ENCODE assay signal across 1 cellular context in the genomic region with DNA sequence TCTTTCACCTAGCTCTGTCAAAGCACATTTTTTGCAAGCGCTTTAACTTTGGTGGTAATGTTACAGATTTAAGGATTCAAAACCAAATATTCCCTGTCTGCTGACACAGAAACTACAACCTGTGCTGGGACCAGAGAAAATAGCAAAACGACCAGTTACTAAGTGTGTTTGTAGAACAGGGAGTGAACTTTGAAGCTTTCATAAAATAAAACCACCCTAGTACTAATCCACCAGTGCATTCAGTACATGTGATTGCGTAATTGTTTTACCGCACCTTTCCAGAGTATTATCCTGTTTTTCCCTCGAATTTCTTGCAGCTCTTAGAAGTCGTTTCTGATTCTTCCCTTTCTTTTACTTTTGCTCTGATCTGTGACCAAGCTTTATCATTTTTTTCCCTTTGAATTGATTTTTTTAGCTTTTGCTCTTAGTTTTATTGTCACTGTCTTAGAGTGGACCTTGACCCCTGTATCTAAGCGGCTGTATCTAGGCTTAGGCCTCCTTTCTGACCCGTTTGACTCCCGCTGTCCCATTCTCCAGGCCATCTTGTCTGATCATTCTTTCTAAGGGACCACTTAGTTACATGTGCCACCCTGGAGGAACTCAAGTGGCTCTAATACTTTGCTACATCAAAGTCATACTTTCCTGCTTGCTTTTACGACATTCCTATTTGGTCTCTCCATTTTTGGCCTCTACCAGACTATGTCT.
TF ChIP-seq lines count a peak whose summit lies in the region.

No MANE protein-coding gene starts in this region.

TF ChIP-seq in HepG2, 621 proteins besides CTCF, POLR2A, EP300 and RAD21 (continued from another document and continues in another):
- no peak for TF ChIP-seq SOX13 (IDR thresholded peaks at IDR 0.05)
- TF ChIP-seq SOX13 (CRISPR knock-in tag; conservative IDR thresholded peaks at IDR 0.05 in 1 of 2, IDR thresholded peaks at IDR 0.05 in 1 of 2): peak in 1 of 2 experiments; percentile 78; a peak in 2 of 4 replicates
- TF ChIP-seq, protein P1, sequence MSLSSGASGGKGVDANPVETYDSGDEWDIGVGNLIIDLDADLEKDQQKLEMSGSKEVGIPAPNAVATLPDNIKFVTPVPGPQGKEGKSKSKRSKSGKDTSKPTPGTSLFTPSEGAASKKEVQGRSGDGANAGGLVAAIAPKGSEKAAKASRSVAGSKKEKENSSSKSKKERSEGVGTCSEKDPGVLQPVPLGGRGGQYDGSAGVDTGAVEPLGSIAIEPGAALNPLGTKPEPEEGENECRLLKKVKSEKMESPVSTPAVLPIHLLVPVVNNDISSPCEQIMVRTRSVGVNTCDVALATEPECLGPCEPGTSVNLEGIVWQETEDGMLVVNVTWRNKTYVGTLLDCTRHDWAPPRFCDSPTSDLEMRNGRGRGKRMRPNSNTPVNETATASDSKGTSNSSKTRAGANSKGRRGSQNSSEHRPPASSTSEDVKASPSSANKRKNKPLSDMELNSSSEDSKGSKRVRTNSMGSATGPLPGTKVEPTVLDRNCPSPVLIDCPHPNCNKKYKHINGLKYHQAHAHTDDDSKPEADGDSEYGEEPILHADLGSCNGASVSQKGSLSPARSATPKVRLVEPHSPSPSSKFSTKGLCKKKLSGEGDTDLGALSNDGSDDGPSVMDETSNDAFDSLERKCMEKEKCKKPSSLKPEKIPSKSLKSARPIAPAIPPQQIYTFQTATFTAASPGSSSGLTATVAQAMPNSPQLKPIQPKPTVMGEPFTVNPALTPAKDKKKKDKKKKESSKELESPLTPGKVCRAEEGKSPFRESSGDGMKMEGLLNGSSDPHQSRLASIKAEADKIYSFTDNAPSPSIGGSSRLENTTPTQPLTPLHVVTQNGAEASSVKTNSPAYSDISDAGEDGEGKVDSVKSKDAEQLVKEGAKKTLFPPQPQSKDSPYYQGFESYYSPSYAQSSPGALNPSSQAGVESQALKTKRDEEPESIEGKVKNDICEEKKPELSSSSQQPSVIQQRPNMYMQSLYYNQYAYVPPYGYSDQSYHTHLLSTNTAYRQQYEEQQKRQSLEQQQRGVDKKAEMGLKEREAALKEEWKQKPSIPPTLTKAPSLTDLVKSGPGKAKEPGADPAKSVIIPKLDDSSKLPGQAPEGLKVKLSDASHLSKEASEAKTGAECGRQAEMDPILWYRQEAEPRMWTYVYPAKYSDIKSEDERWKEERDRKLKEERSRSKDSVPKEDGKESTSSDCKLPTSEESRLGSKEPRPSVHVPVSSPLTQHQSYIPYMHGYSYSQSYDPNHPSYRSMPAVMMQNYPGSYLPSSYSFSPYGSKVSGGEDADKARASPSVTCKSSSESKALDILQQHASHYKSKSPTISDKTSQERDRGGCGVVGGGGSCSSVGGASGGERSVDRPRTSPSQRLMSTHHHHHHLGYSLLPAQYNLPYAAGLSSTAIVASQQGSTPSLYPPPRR (CRISPR knock-in tag; IDR thresholded peaks at IDR 0.05; ENCODE audit: borderline replicate concordance): no peak
- TF ChIP-seq, protein P2, sequence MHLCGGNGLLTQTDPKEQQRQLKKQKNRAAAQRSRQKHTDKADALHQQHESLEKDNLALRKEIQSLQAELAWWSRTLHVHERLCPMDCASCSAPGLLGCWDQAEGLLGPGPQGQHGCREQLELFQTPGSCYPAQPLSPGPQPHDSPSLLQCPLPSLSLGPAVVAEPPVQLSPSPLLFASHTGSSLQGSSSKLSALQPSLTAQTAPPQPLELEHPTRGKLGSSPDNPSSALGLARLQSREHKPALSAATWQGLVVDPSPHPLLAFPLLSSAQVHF (CRISPR knock-in tag; IDR thresholded peaks at IDR 0.05): no peak
- TF ChIP-seq ZBTB7A (CRISPR knock-in tag; IDR thresholded peaks at IDR 0.05): no peak
- TF ChIP-seq KDM6A (CRISPR knock-in tag; IDR thresholded peaks at IDR 0.05; ENCODE audit: low read depth): peak; percentile 57
- TF ChIP-seq, protein P3, sequence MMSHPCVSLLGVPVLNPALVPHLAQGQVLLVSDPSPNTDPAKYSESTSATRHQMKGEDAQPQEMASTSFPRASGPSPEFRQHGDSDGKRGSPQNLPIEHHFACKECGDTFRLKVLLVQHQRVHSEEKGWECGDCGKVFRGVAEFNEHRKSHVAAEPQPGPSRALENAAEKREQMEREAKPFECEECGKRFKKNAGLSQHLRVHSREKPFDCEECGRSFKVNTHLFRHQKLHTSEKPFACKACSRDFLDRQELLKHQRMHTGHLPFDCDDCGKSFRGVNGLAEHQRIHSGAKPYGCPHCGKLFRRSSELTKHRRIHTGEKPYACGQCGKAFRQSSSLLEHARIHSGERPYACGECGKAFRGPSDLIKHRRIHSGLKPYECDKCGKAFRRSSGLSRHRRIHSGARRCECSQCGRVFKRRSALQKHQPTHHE (CRISPR knock-in tag; IDR thresholded peaks at IDR 0.05; ENCODE audit: borderline replicate concordance): no peak
- no peak for TF ChIP-seq JARID2 (CRISPR knock-in tag; IDR thresholded peaks at IDR 0.05; ENCODE audit: insufficient replicate concordance)
- TF ChIP-seq, protein P4, sequence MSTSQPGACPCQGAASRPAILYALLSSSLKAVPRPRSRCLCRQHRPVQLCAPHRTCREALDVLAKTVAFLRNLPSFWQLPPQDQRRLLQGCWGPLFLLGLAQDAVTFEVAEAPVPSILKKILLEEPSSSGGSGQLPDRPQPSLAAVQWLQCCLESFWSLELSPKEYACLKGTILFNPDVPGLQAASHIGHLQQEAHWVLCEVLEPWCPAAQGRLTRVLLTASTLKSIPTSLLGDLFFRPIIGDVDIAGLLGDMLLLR (CRISPR knock-in tag; IDR thresholded peaks at IDR 0.05): no peak
- TF ChIP-seq, protein P5, sequence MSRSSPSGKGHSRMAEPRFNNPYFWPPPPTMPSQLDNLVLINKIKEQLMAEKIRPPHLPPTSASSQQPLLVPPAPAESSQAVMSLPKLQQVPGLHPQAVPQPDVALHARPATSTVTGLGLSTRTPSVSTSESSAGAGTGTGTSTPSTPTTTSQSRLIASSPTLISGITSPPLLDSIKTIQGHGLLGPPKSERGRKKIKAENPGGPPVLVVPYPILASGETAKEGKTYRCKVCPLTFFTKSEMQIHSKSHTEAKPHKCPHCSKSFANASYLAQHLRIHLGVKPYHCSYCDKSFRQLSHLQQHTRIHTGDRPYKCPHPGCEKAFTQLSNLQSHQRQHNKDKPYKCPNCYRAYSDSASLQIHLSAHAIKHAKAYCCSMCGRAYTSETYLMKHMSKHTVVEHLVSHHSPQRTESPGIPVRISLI (CRISPR knock-in tag; IDR thresholded peaks at IDR 0.05; ENCODE audit: borderline replicate concordance): no peak
- no peak for TF ChIP-seq ZNF772 (CRISPR knock-in tag; IDR thresholded peaks at IDR 0.05)
- no peak for TF ChIP-seq ZNF160 (CRISPR knock-in tag; IDR thresholded peaks at IDR 0.05)
- TF ChIP-seq, protein P6, sequence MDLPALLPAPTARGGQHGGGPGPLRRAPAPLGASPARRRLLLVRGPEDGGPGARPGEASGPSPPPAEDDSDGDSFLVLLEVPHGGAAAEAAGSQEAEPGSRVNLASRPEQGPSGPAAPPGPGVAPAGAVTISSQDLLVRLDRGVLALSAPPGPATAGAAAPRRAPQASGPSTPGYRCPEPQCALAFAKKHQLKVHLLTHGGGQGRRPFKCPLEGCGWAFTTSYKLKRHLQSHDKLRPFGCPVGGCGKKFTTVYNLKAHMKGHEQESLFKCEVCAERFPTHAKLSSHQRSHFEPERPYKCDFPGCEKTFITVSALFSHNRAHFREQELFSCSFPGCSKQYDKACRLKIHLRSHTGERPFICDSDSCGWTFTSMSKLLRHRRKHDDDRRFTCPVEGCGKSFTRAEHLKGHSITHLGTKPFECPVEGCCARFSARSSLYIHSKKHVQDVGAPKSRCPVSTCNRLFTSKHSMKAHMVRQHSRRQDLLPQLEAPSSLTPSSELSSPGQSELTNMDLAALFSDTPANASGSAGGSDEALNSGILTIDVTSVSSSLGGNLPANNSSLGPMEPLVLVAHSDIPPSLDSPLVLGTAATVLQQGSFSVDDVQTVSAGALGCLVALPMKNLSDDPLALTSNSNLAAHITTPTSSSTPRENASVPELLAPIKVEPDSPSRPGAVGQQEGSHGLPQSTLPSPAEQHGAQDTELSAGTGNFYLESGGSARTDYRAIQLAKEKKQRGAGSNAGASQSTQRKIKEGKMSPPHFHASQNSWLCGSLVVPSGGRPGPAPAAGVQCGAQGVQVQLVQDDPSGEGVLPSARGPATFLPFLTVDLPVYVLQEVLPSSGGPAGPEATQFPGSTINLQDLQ (CRISPR knock-in tag; IDR thresholded peaks at IDR 0.05): no peak
- TF ChIP-seq ZNF879 (CRISPR knock-in tag; IDR thresholded peaks at IDR 0.05): no peak
- TF ChIP-seq, protein P7, sequence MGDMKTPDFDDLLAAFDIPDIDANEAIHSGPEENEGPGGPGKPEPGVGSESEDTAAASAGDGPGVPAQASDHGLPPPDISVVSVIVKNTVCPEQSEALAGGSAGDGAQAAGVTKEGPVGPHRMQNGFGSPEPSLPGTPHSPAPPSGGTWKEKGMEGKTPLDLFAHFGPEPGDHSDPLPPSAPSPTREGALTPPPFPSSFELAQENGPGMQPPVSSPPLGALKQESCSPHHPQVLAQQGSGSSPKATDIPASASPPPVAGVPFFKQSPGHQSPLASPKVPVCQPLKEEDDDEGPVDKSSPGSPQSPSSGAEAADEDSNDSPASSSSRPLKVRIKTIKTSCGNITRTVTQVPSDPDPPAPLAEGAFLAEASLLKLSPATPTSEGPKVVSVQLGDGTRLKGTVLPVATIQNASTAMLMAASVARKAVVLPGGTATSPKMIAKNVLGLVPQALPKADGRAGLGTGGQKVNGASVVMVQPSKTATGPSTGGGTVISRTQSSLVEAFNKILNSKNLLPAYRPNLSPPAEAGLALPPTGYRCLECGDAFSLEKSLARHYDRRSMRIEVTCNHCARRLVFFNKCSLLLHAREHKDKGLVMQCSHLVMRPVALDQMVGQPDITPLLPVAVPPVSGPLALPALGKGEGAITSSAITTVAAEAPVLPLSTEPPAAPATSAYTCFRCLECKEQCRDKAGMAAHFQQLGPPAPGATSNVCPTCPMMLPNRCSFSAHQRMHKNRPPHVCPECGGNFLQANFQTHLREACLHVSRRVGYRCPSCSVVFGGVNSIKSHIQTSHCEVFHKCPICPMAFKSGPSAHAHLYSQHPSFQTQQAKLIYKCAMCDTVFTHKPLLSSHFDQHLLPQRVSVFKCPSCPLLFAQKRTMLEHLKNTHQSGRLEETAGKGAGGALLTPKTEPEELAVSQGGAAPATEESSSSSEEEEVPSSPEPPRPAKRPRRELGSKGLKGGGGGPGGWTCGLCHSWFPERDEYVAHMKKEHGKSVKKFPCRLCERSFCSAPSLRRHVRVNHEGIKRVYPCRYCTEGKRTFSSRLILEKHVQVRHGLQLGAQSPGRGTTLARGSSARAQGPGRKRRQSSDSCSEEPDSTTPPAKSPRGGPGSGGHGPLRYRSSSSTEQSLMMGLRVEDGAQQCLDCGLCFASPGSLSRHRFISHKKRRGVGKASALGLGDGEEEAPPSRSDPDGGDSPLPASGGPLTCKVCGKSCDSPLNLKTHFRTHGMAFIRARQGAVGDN (CRISPR knock-in tag; IDR thresholded peaks at IDR 0.05): no peak
- TF ChIP-seq ZNF660 (CRISPR knock-in tag; IDR thresholded peaks at IDR 0.05; ENCODE audit: borderline replicate concordance, low read depth): no peak
- TF ChIP-seq SRY (CRISPR knock-in tag; IDR thresholded peaks at IDR 0.05): no peak
- TF ChIP-seq GATA4 (IDR thresholded peaks at IDR 0.05; ENCODE audit: borderline replicate concordance, low read depth): no peak
- TF ChIP-seq KLF16 (CRISPR knock-in tag; IDR thresholded peaks at IDR 0.05): peak in 1 of 2 experiments; percentile 70; a peak in 1 of 4 replicates
- TF ChIP-seq PCBP2 (optimal IDR thresholded peaks at IDR 0.05; ENCODE audit: low read depth, low read length, poor library complexity, severe bottlenecking): no peak
- TF ChIP-seq HMG20B (CRISPR knock-in tag; conservative IDR thresholded peaks at IDR 0.05): no peak; the same call in 1 of the 2 replicates
- TF ChIP-seq ZNF44 (CRISPR knock-in tag; IDR thresholded peaks at IDR 0.05): no peak
- no peak for TF ChIP-seq ZNF33B (CRISPR knock-in tag; IDR thresholded peaks at IDR 0.05)
- TF ChIP-seq, protein P8, sequence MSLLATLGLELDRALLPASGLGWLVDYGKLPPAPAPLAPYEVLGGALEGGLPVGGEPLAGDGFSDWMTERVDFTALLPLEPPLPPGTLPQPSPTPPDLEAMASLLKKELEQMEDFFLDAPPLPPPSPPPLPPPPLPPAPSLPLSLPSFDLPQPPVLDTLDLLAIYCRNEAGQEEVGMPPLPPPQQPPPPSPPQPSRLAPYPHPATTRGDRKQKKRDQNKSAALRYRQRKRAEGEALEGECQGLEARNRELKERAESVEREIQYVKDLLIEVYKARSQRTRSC (CRISPR knock-in tag; IDR thresholded peaks at IDR 0.05; ENCODE audit: low read depth): no peak
- no peak for TF ChIP-seq ZC3H4 (CRISPR knock-in tag; IDR thresholded peaks at IDR 0.05; ENCODE audit: borderline replicate concordance)
